1 cellular context compared by ENCODE assay signal in the genomic region with DNA sequence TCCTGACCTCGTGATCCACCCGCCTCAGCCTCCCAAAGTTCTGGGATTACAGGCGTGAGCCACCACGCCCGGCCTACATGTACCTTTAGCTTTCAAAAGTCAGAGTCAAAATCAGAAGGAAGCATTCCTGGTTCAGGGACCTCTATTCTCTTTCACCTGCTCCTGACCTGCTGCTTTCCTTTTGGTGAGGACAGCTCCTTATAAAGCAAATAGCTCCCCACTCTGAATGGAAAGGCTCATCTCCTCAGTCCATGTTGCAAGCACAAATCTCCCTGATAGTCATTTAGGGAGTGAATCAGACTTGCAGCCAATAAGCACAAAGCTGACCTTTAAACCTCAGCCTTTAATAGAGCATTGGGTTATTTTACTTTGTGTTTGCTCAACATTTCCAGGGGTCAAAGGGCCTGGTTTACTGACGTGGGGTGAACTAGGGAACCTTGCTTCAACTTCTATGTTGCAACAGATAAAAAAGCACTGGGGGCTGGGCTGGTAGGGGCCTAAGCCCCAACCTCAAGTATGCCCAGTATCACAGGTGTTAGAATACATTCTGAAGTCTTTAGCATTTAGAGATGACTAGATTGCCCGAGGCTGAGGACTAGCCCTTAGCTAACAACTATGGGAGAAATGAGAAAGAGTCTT.
TF ChIP-seq lines count a peak whose summit lies in the region.

No MANE protein-coding gene starts in this region.

TF ChIP-seq in HepG2, 621 proteins besides CTCF, POLR2A, EP300 and RAD21 (continued from another document and continues in another):
- no peak; the same call in 1 of the 2 replicates for TF ChIP-seq ZNF567 (CRISPR knock-in tag; IDR thresholded peaks at IDR 0.05; ENCODE audit: borderline replicate concordance)
- TF ChIP-seq MAFF (IDR thresholded peaks at IDR 0.05; ENCODE audit: low read depth, low read length): peak; percentile 46
- peak; percentile 95; the same call in 1 of the 2 replicates for TF ChIP-seq MED13 (CRISPR knock-in tag; IDR thresholded peaks at IDR 0.05)
- peak; percentile 64; the same call in 1 of the 2 replicates for TF ChIP-seq RBFOX2 (IDR thresholded peaks at IDR 0.05; ENCODE audit: low read depth, low read length)
- no peak for TF ChIP-seq SP2 (CRISPR knock-in tag; IDR thresholded peaks at IDR 0.05)
- TF ChIP-seq ZBTB38 (CRISPR knock-in tag; IDR thresholded peaks at IDR 0.05): no peak
- TF ChIP-seq HOXA5 (CRISPR knock-in tag; IDR thresholded peaks at IDR 0.05): peak; percentile 87; the same call in 1 of the 2 replicates
- TF ChIP-seq, protein P1, sequence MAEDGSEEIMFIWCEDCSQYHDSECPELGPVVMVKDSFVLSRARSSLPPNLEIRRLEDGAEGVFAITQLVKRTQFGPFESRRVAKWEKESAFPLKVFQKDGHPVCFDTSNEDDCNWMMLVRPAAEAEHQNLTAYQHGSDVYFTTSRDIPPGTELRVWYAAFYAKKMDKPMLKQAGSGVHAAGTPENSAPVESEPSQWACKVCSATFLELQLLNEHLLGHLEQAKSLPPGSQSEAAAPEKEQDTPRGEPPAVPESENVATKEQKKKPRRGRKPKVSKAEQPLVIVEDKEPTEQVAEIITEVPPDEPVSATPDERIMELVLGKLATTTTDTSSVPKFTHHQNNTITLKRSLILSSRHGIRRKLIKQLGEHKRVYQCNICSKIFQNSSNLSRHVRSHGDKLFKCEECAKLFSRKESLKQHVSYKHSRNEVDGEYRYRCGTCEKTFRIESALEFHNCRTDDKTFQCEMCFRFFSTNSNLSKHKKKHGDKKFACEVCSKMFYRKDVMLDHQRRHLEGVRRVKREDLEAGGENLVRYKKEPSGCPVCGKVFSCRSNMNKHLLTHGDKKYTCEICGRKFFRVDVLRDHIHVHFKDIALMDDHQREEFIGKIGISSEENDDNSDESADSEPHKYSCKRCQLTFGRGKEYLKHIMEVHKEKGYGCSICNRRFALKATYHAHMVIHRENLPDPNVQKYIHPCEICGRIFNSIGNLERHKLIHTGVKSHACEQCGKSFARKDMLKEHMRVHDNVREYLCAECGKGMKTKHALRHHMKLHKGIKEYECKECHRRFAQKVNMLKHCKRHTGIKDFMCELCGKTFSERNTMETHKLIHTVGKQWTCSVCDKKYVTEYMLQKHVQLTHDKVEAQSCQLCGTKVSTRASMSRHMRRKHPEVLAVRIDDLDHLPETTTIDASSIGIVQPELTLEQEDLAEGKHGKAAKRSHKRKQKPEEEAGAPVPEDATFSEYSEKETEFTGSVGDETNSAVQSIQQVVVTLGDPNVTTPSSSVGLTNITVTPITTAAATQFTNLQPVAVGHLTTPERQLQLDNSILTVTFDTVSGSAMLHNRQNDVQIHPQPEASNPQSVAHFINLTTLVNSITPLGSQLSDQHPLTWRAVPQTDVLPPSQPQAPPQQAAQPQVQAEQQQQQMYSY (CRISPR knock-in tag; IDR thresholded peaks at IDR 0.05): no peak
- no peak for TF ChIP-seq TMF1 (CRISPR knock-in tag; IDR thresholded peaks at IDR 0.05; ENCODE audit: low read depth)
- peak; percentile 64 for TF ChIP-seq ZNF781 (CRISPR knock-in tag; IDR thresholded peaks at IDR 0.05; ENCODE audit: borderline replicate concordance, not compliant biosample characterization)
- TF ChIP-seq, protein P2, sequence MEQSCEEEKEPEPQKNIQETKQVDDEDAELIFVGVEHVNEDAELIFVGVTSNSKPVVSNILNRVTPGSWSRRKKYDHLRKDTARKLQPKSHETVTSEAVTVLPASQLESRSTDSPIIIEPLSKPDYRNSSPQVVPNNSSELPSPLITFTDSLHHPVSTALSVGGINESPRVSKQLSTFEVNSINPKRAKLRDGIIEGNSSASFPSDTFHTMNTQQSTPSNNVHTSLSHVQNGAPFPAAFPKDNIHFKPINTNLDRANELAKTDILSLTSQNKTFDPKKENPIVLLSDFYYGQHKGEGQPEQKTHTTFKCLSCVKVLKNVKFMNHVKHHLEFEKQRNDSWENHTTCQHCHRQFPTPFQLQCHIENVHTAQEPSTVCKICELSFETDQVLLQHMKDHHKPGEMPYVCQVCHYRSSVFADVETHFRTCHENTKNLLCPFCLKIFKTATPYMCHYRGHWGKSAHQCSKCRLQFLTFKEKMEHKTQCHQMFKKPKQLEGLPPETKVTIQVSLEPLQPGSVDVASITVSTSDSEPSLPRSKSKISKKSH (CRISPR knock-in tag; IDR thresholded peaks at IDR 0.05; ENCODE audit: borderline replicate concordance): no peak
- peak; percentile 44 for TF ChIP-seq PHF5A (CRISPR knock-in tag; IDR thresholded peaks at IDR 0.05; ENCODE audit: low read depth, unreplicated experiment)
- peak; percentile 100 for TF ChIP-seq NR2F6 (IDR thresholded peaks at IDR 0.05)
- peak; percentile 100 for TF ChIP-seq NR2F6 (CRISPR knock-in tag; IDR thresholded peaks at IDR 0.05)
- TF ChIP-seq, protein P3, sequence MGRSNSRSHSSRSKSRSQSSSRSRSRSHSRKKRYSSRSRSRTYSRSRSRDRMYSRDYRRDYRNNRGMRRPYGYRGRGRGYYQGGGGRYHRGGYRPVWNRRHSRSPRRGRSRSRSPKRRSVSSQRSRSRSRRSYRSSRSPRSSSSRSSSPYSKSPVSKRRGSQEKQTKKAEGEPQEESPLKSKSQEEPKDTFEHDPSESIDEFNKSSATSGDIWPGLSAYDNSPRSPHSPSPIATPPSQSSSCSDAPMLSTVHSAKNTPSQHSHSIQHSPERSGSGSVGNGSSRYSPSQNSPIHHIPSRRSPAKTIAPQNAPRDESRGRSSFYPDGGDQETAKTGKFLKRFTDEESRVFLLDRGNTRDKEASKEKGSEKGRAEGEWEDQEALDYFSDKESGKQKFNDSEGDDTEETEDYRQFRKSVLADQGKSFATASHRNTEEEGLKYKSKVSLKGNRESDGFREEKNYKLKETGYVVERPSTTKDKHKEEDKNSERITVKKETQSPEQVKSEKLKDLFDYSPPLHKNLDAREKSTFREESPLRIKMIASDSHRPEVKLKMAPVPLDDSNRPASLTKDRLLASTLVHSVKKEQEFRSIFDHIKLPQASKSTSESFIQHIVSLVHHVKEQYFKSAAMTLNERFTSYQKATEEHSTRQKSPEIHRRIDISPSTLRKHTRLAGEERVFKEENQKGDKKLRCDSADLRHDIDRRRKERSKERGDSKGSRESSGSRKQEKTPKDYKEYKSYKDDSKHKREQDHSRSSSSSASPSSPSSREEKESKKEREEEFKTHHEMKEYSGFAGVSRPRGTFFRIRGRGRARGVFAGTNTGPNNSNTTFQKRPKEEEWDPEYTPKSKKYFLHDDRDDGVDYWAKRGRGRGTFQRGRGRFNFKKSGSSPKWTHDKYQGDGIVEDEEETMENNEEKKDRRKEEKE (IDR thresholded peaks at IDR 0.05): no peak
- TF ChIP-seq ESRRA (CRISPR knock-in tag; IDR thresholded peaks at IDR 0.05; ENCODE audit: low read depth): peak; percentile 70
- peak; percentile 84 for TF ChIP-seq POLR2AphosphoS5 (IDR thresholded peaks at IDR 0.05; ENCODE audit: low read depth, low read length)
- TF ChIP-seq ZNF564 (CRISPR knock-in tag; IDR thresholded peaks at IDR 0.05): no peak
- TF ChIP-seq ZNF207 (IDR thresholded peaks at IDR 0.05; ENCODE audit: borderline replicate concordance): no peak
- 0 out of 2 replicates have a peak, but pooled peaks have one; percentile 68 for TF ChIP-seq ZMAT3 (CRISPR knock-in tag; conservative IDR thresholded peaks at IDR 0.05)
- TF ChIP-seq ZNF549 (CRISPR knock-in tag; IDR thresholded peaks at IDR 0.05): no peak; the same call in 1 of the 2 replicates
- peak; percentile 97 for TF ChIP-seq POGZ (CRISPR knock-in tag; IDR thresholded peaks at IDR 0.05)
- peak; percentile 86 for TF ChIP-seq RFXAP (CRISPR knock-in tag; IDR thresholded peaks at IDR 0.05; ENCODE audit: borderline replicate concordance)
- no peak for TF ChIP-seq ZNF766 (CRISPR knock-in tag; IDR thresholded peaks at IDR 0.05; ENCODE audit: borderline replicate concordance)
- TF ChIP-seq, protein P4, sequence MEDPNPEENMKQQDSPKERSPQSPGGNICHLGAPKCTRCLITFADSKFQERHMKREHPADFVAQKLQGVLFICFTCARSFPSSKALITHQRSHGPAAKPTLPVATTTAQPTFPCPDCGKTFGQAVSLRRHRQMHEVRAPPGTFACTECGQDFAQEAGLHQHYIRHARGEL (CRISPR knock-in tag; IDR thresholded peaks at IDR 0.05): no peak
- TF ChIP-seq RXRB (CRISPR knock-in tag; IDR thresholded peaks at IDR 0.05; ENCODE audit: borderline replicate concordance): peak; percentile 97
- peak; percentile 92 for TF ChIP-seq MED1 (CRISPR knock-in tag; IDR thresholded peaks at IDR 0.05)
- TF ChIP-seq ZNF432 (CRISPR knock-in tag; IDR thresholded peaks at IDR 0.05; ENCODE audit: borderline replicate concordance): no peak
- no peak for TF ChIP-seq IKZF1 (IDR thresholded peaks at IDR 0.05)
- no peak for TF ChIP-seq RORA (CRISPR knock-in tag; IDR thresholded peaks at IDR 0.05)
- TF ChIP-seq, protein P5, sequence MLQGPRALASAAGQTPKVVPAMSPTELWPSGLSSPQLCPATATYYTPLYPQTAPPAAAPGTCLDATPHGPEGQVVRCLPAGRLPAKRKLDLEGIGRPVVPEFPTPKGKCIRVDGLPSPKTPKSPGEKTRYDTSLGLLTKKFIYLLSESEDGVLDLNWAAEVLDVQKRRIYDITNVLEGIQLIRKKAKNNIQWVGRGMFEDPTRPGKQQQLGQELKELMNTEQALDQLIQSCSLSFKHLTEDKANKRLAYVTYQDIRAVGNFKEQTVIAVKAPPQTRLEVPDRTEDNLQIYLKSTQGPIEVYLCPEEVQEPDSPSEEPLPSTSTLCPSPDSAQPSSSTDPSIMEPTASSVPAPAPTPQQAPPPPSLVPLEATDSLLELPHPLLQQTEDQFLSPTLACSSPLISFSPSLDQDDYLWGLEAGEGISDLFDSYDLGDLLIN (CRISPR knock-in tag; IDR thresholded peaks at IDR 0.05; ENCODE audit: borderline replicate concordance): no peak
- TF ChIP-seq, protein P6, sequence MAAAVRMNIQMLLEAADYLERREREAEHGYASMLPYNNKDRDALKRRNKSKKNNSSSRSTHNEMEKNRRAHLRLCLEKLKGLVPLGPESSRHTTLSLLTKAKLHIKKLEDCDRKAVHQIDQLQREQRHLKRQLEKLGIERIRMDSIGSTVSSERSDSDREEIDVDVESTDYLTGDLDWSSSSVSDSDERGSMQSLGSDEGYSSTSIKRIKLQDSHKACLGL (CRISPR knock-in tag; IDR thresholded peaks at IDR 0.05): no peak
- TF ChIP-seq, protein P7, sequence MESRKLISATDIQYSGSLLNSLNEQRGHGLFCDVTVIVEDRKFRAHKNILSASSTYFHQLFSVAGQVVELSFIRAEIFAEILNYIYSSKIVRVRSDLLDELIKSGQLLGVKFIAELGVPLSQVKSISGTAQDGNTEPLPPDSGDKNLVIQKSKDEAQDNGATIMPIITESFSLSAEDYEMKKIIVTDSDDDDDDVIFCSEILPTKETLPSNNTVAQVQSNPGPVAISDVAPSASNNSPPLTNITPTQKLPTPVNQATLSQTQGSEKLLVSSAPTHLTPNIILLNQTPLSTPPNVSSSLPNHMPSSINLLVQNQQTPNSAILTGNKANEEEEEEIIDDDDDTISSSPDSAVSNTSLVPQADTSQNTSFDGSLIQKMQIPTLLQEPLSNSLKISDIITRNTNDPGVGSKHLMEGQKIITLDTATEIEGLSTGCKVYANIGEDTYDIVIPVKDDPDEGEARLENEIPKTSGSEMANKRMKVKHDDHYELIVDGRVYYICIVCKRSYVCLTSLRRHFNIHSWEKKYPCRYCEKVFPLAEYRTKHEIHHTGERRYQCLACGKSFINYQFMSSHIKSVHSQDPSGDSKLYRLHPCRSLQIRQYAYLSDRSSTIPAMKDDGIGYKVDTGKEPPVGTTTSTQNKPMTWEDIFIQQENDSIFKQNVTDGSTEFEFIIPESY (CRISPR knock-in tag; IDR thresholded peaks at IDR 0.05): peak; percentile 41; the same call in 1 of the 2 replicates
- TF ChIP-seq GTF3A (CRISPR knock-in tag; conservative IDR thresholded peaks at IDR 0.05): no peak
- TF ChIP-seq ZNF350 (CRISPR knock-in tag; IDR thresholded peaks at IDR 0.05; ENCODE audit: borderline replicate concordance, low read depth): peak; percentile 64; the same call in 1 of the 2 replicates
- TF ChIP-seq, protein P8, sequence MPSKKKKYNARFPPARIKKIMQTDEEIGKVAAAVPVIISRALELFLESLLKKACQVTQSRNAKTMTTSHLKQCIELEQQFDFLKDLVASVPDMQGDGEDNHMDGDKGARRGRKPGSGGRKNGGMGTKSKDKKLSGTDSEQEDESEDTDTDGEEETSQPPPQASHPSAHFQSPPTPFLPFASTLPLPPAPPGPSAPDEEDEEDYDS (CRISPR knock-in tag; IDR thresholded peaks at IDR 0.05): peak; percentile 78
- TF ChIP-seq ATF7-NPFF (CRISPR knock-in tag; IDR thresholded peaks at IDR 0.05; ENCODE audit: low read depth): no peak
- no peak for TF ChIP-seq HNRNPK (IDR thresholded peaks at IDR 0.05; ENCODE audit: low read depth, low read length, poor library complexity, severe bottlenecking)
- TF ChIP-seq PAF1 (CRISPR knock-in tag; IDR thresholded peaks at IDR 0.05): no peak
- TF ChIP-seq, protein P9, sequence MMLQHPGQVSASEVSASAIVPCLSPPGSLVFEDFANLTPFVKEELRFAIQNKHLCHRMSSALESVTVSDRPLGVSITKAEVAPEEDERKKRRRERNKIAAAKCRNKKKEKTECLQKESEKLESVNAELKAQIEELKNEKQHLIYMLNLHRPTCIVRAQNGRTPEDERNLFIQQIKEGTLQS (CRISPR knock-in tag; IDR thresholded peaks at IDR 0.05): peak; percentile 45; the same call in 1 of the 2 replicates
- no peak for TF ChIP-seq RNF2 (conservative IDR thresholded peaks at IDR 0.05; ENCODE audit: low read depth)
- TF ChIP-seq BORCS8-MEF2B (CRISPR knock-in tag; IDR thresholded peaks at IDR 0.05): 0 out of 2 replicates have a peak, but pooled peaks have one; percentile 31
- TF ChIP-seq ZNF44 (CRISPR knock-in tag; IDR thresholded peaks at IDR 0.05): no peak
- TF ChIP-seq RBAK (CRISPR knock-in tag; IDR thresholded peaks at IDR 0.05): 0 out of 2 replicates have a peak, but pooled peaks have one; percentile 40
- no peak for TF ChIP-seq TBL1XR1 (IDR thresholded peaks at IDR 0.05; ENCODE audit: borderline replicate concordance, low read length, partially characterized antibody)
- TF ChIP-seq DNMT3B (CRISPR knock-in tag; conservative IDR thresholded peaks at IDR 0.05): no peak
- no peak for TF ChIP-seq ZSCAN20 (CRISPR knock-in tag; IDR thresholded peaks at IDR 0.05; ENCODE audit: borderline replicate concordance)
- TF ChIP-seq MIER3 (CRISPR knock-in tag; IDR thresholded peaks at IDR 0.05; ENCODE audit: borderline replicate concordance): peak; percentile 85; the same call in 1 of the 2 replicates
- no peak for TF ChIP-seq ETV6 (CRISPR knock-in tag; conservative IDR thresholded peaks at IDR 0.05)
- TF ChIP-seq SNAI1 (CRISPR knock-in tag; IDR thresholded peaks at IDR 0.05; ENCODE audit: borderline replicate concordance): 0 out of 2 replicates have a peak, but pooled peaks have one; percentile 51
- no peak for TF ChIP-seq ZNF660 (CRISPR knock-in tag; IDR thresholded peaks at IDR 0.05; ENCODE audit: borderline replicate concordance, low read depth)
- no peak for TF ChIP-seq PTBP1 (IDR thresholded peaks at IDR 0.05; ENCODE audit: low read depth, low read length, poor library complexity, severe bottlenecking)
- TF ChIP-seq, protein P10, sequence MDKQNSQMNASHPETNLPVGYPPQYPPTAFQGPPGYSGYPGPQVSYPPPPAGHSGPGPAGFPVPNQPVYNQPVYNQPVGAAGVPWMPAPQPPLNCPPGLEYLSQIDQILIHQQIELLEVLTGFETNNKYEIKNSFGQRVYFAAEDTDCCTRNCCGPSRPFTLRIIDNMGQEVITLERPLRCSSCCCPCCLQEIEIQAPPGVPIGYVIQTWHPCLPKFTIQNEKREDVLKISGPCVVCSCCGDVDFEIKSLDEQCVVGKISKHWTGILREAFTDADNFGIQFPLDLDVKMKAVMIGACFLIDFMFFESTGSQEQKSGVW (CRISPR knock-in tag; IDR thresholded peaks at IDR 0.05; ENCODE audit: borderline replicate concordance): no peak
- no peak for TF ChIP-seq HES4 (CRISPR knock-in tag; IDR thresholded peaks at IDR 0.05; ENCODE audit: borderline replicate concordance)
